In the genomic region with DNA sequence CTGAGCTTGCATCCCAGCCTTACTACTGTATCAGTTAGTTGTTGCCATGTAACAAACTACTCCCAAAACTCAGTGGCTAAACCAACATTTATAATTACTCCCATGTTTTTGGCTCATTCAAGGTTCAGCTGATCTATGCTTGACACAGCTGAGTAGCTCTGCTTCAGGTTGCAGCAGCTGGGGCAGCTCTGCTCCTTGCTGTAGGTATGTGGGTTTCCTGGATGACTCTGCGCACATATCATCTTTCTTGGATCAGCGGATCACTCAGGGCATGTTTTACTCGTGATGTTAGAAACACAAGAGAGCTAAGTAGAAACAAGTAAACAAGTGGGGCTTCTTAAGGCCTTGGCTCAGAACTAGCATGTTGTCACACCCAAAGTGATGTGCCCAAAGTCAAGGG, we compare ENCODE assay signal across 1 cellular context.
TF ChIP-seq lines count a peak whose summit lies in the region.

No MANE protein-coding gene starts in this region.

TF ChIP-seq in endothelial cell of umbilical vein, 7 proteins besides CTCF, POLR2A, EP300 and RAD21:
- no peak for TF ChIP-seq EZH2 (IDR thresholded peaks at IDR 0.05; ENCODE audit: borderline replicate concordance, low read depth, low read length, severe bottlenecking)
- TF ChIP-seq MYC (IDR thresholded peaks at IDR 0.05; ENCODE audit: low read depth, low read length): no peak
- no peak for TF ChIP-seq MAX (IDR thresholded peaks at IDR 0.05; ENCODE audit: insufficient read depth, insufficient read length)
- no peak for TF ChIP-seq FOS (IDR thresholded peaks at IDR 0.05; ENCODE audit: borderline replicate concordance, insufficient read depth, low read length)
- no peak for TF ChIP-seq GATA2 (IDR thresholded peaks at IDR 0.05; ENCODE audit: insufficient read depth, insufficient read length, low read depth, low read length)
- no peak for TF ChIP-seq POLR2AphosphoS5 (IDR thresholded peaks at IDR 0.05; ENCODE audit: insufficient read depth, low read depth, low read length)
- no peak for TF ChIP-seq JUN (IDR thresholded peaks at IDR 0.05; ENCODE audit: borderline replicate concordance, insufficient read depth, insufficient read length, low read depth)
TF ChIP-seq in endothelial cell of umbilical vein: peak in this region for 0.
